ENCODE assay signal across 9 cellular contexts in the genomic region with DNA sequence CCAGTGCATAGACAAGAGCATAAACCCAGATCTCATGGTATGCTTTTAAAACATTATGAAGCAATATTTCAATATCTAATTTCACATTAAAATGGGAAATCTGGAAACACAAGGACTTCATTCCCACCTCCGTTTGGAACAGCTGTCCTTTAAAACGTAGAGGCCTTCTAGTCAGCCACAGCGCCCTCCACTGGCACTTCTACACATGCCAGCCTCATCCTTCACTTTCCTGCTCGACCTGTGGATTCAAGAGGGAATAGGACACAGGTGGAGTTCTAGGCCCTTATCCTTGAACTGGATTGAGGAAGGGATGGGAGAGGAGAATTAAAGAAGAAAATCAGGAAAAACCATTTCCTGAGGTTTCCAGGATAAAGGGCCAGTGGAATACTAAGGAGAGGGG.
A peak's percentile ranks its signal among the peaks of the same experiment; 100 is the strongest.
DNase-seq lines count a peak whose midpoint lies in the region; ATAC-seq and TF ChIP-seq lines count a peak whose summit lies in the region.
"Had no signal": no experiment of that assay in that cellular context is flagged by ENCODE, and none has a peak within 500 bp of the region (broad histone marks: within the 10 kb centered on the region; RNA-seq: fewer than 3 reads in every experiment).

No MANE protein-coding gene starts in this region.

- no peak overlapping the region for H3K4me3 ChIP-seq in AG10803 (ENCODE audit: low read length)
- H3K4me3 ChIP-seq in GM12865 (ENCODE audit: low read depth, low read length) = peak overlapping the region; percentile 40
- no peak overlapping the region for H3K4me3 ChIP-seq in WI38 (ENCODE audit: low read depth, low read length)
- no peak overlapping the region for H3K4me3 ChIP-seq in gastrocnemius medialis

- no peak for ATAC-seq in HG03460 (IDR thresholded peaks at IDR 0.05; ENCODE audit: unreplicated experiment)
- no peak for ATAC-seq in gastrocnemius medialis
- no peak for ATAC-seq in GM21528 (IDR thresholded peaks at IDR 0.05; ENCODE audit: low FRiP score, unreplicated experiment)

- H3K4me1 ChIP-seq in gastrocnemius medialis = peaks cover 0 to 9% of the 10 kb centered on the region in 2 donors

- intact Hi-C loops in gastrocnemius medialis (cut with DNase I; ENCODE audit: low total_unique reads) = no loop called here

- no peaks in the 10 kb centered on the region for H3K36me3 ChIP-seq in gastrocnemius medialis

- H3K27me3 ChIP-seq in gastrocnemius medialis = no peaks in the 10 kb centered on the region

- no peak overlapping the region for H3K27ac ChIP-seq in gastrocnemius medialis

- no peak for DNase-seq in AG10803 (ENCODE audit: low read depth)
- peak; percentile 62 for DNase-seq in GM12865 (ENCODE audit: low read depth)
- peak; percentile 61 for DNase-seq in iPS-NIHi11 (ENCODE audit: low spot score)
- DNase-seq in gastrocnemius medialis = no peak
- DNase-seq in NCI-H2081 (lab: John Stamatoyannopoulos, UW) = no peak
- DNase-seq: effector CD4-positive, alpha-beta T cell had no signal

- in situ Hi-C loops in gastrocnemius medialis (cut with MboI; ENCODE audit: low sequenced_read_pairs in 4 of 4) = no loop called here

- TF ChIP-seq CTCF in AG10803 (conservative IDR thresholded peaks at IDR 0.05; ENCODE audit: low read length) (peak; percentile 15; the same call in 1 of the 2 replicates), GM12865 (IDR thresholded peaks at IDR 0.05; ENCODE audit: insufficient read depth, low read depth, low read length, missing control alignments) (peak; percentile 78), WI38 (IDR thresholded peaks at IDR 0.05; ENCODE audit: low read depth, low read length) (peak; percentile 42; the same call in 1 of the 2 replicates), gastrocnemius medialis (IDR thresholded peaks at IDR 0.05 in 4 of 5, conservative IDR thresholded peaks at IDR 0.05 in 1 of 5) (no peak)

- TF ChIP-seq POLR2A in gastrocnemius medialis (IDR thresholded peaks at IDR 0.05) = no peak

- no peaks in the 10 kb centered on the region for H3K9me3 ChIP-seq in gastrocnemius medialis

Comparison
In these comparisons a context has a peak if more than half of its experiments do, and no peak if none do; other contexts are left out.
1. DNase-seq: peak in GM12865 (single experiment) and iPS-NIHi11 (single experiment); none in AG10803 (single experiment), gastrocnemius medialis (0 of 2) and NCI-H2081 (0 of 2).
2. CTCF ChIP-seq: peak in AG10803 (single experiment), GM12865 (single experiment) and WI38 (single experiment); none in gastrocnemius medialis (0 of 5).